ENCODE assay signal across 8 cellular contexts in genomic region chr16:70065746-70066658, GRCh38. TPM values are rescaled to one million over a fixed set of nuclear protein-coding genes. Genes with fewer than 3 reads are reported as not detected.
DNase-seq lines count a peak whose midpoint lies in the region; ATAC-seq, FAIRE-seq and TF ChIP-seq lines count a peak whose summit lies in the region.
"Not testable (repeated sequence)": the region's sequence is repeated elsewhere in the genome, so short reads cannot be mapped to it uniquely, and the experiment has no call there.

No MANE protein-coding gene starts in this region.

- not testable (repeated sequence) for H3K27me3 ChIP-seq in right atrium auricular region; psoas muscle (ENCODE audit: insufficient read depth in 3 of 3, low read length in 2 of 3)

- peak; percentile 49 for ATAC-seq in GM18508 (IDR thresholded peaks at IDR 0.05; ENCODE audit: insufficient read depth, unreplicated experiment)
- ATAC-seq in HG02973 (IDR thresholded peaks at IDR 0.05; ENCODE audit: unreplicated experiment), result peak; percentile 86
- ATAC-seq in T-helper 17 cell, result peak; percentile 92
- ATAC-seq in psoas muscle, result peak; percentile 94 to 96 (median 94)

- H3K4me1 Mint-ChIP-seq in T-helper 17 cell, result not testable (repeated sequence)

- intact Hi-C loops in psoas muscle (cut with DNase I), result not testable (repeated sequence)

- H3K27me3 Mint-ChIP-seq in T-helper 17 cell, result not testable (repeated sequence)

- H3K27ac ChIP-seq in right atrium auricular region (peak overlapping the region; percentile 90 to 97), psoas muscle (peak overlapping the region; percentile 66)

- FAIRE-seq in urothelium cell line (lab: Jason Lieb, UNC), result not testable (repeated sequence)

- not testable (repeated sequence) for H3K36me3 ChIP-seq in right atrium auricular region; psoas muscle (ENCODE audit: insufficient read depth in 1 of 2, low read depth in 1 of 2)

- H3K4me3 Mint-ChIP-seq in T-helper 17 cell, result peak overlapping the region; percentile 79

- peak overlapping the region; percentile 27 for H3K27ac Mint-ChIP-seq in T-helper 17 cell

- not testable (repeated sequence) for H3K36me3 Mint-ChIP-seq in T-helper 17 cell (ENCODE audit: low read depth)

- not testable (repeated sequence) for H3K9me3 ChIP-seq in T-helper 17 cell (ENCODE audit: control insufficient read depth, low read length, poor library complexity, severe bottlenecking); right atrium auricular region; psoas muscle

- peaks cover 0 to 14% of the 10 kb centered on the region in 2 donors for H3K4me1 ChIP-seq in right atrium auricular region
- H3K4me1 ChIP-seq in psoas muscle, result not testable (repeated sequence)

- TF ChIP-seq CTCF in right atrium auricular region (IDR thresholded peaks at IDR 0.05); psoas muscle (IDR thresholded peaks at IDR 0.05): not testable (repeated sequence)

- WGBS in psoas muscle, 3 donors, result 1 to 2% (median 1%) methylated on average over 35 to 62 of the region's 62 CpGs

- DNase-seq in NCI-H187 (lab: John Stamatoyannopoulos, UW) (peak; percentile 57 to 80), T-helper 17 cell (peak; percentile 79 to 93 (median 92)), amygdala (lab: John Stamatoyannopoulos, UW) (peak in 53 of 56 donors; percentile 13 to 83 (median 60)), right atrium auricular region (ENCODE audit: low spot score) (peak; percentile 82), psoas muscle (peak; percentile 83 to 91), urothelium cell line (ENCODE audit: low spot score) (peak; percentile 88)

- H3K4me3 ChIP-seq in right atrium auricular region (peak overlapping the region; percentile 69 to 76), psoas muscle (peak overlapping the region; percentile 79)

RNA-seq across cellular contexts. Expression of gene PDPR, which starts 48.1 kb away (rescaled TPM):
- total RNA-seq in T-helper 17 cell, result 10 to 100 TPM; 35.0 to 35.6 TPM
- 10 to 100 TPM; 19.3 to 26.4 TPM for total RNA-seq in right atrium auricular region
- 10 to 100 TPM; 18.8 to 53.6 (median 20.5) TPM for total RNA-seq in psoas muscle
- polyA plus RNA-seq in psoas muscle, result 10 to 100 TPM in 1 of 3 donors, 1 to 10 TPM in 2; 6.9 to 13.7 (median 9.3) TPM

Comparison
In these comparisons a context has a peak if more than half of its experiments do, and no peak if none do; other contexts are left out.
1. Peak in every context shown above with its lines: DNase-seq, ATAC-seq, H3K4me3 ChIP-seq and H3K27ac ChIP-seq.